In genomic region chrX:67725471-67725870, GRCh38 we compare ENCODE assay signal across 21 cellular contexts.
A peak's percentile ranks its signal among the peaks of the same experiment; 100 is the strongest.
DNase-seq lines count a peak whose midpoint lies in the region; TF ChIP-seq lines count a peak whose summit lies in the region.
"Had no signal": no experiment of that assay in that cellular context is flagged by ENCODE, and none has a peak within 500 bp of the region (broad histone marks: within the 10 kb centered on the region; RNA-seq: fewer than 3 reads in every experiment).

No MANE protein-coding gene starts in this region.

- TF ChIP-seq CTCF in suprapubic skin (IDR thresholded peaks at IDR 0.05) (no peak), WERI-Rb-1 (IDR thresholded peaks at IDR 0.05; ENCODE audit: low read depth, low read length) (no peak)

- no peak overlapping the region for H3K4me3 Mint-ChIP-seq in dendritic cell treated with granulocyte-macrophage colony-stimulating factor and Interleukin-4, amounts not matched to agents 40 ng/mL and 50 ng/mL, for 4 days
- H3K4me3 Mint-ChIP-seq in activated naive CD4-positive, alpha-beta T cell treated with anti-CD3 and anti-CD28 coated beads, Interleukin-2, amount 10 ng/mL, durations not matched to agents 7 days and 5 days: no peak overlapping the region
- H3K4me3 Mint-ChIP-seq: CD8-positive, alpha-beta memory T cell; HFFc6 had no signal

- H3K27me3 ChIP-seq in BLaER1 treated with 17β-estradiol and CSF1 and Interleukin-3, amounts not matched to agents 10 nM and 100 nM: no peaks in the 10 kb centered on the region
- no peaks in the 10 kb centered on the region for H3K27me3 ChIP-seq in suprapubic skin
- no peaks in the 10 kb centered on the region for H3K27me3 ChIP-seq in WERI-Rb-1 (ENCODE audit: insufficient read depth, low read depth, severe bottlenecking)
- H3K27me3 ChIP-seq: MG63 had no signal

- H3K9ac ChIP-seq in BLaER1 treated with 17β-estradiol and CSF1 and Interleukin-3, amounts not matched to agents 10 nM and 100 nM: peak overlapping the region in 10 of 11 experiments; percentile 39 to 79 (median 72); a peak in 19 of 22 replicates

- H3K4me2 ChIP-seq in BLaER1 treated with 17β-estradiol and CSF1 and Interleukin-3, amounts not matched to agents 10 nM and 100 nM: peak overlapping the region; percentile 70 to 95 (median 88)

- H3K4me1 Mint-ChIP-seq in dendritic cell treated with granulocyte-macrophage colony-stimulating factor and Interleukin-4, amounts not matched to agents 40 ng/mL and 50 ng/mL, for 4 days (ENCODE audit: low read depth): peaks cover 53% of the 10 kb centered on the region
- H3K4me1 Mint-ChIP-seq in activated naive CD4-positive, alpha-beta T cell treated with anti-CD3 and anti-CD28 coated beads, Interleukin-2, amount 10 ng/mL, durations not matched to agents 7 days and 5 days: no peaks in the 10 kb centered on the region
- H3K4me1 Mint-ChIP-seq: CD8-positive, alpha-beta memory T cell had no signal

- no peaks in the 10 kb centered on the region for H3K27me3 Mint-ChIP-seq in dendritic cell treated with granulocyte-macrophage colony-stimulating factor and Interleukin-4, amounts not matched to agents 40 ng/mL and 50 ng/mL, for 4 days
- H3K27me3 Mint-ChIP-seq in activated naive CD4-positive, alpha-beta T cell treated with anti-CD3 and anti-CD28 coated beads, Interleukin-2, amount 10 ng/mL, durations not matched to agents 7 days and 5 days: no peaks in the 10 kb centered on the region

- peaks cover 0 to 7% (median 0%) of the 10 kb centered on the region in 11 experiments; a peak in 1 of 22 replicates for H3K9me3 ChIP-seq in BLaER1 treated with 17β-estradiol and CSF1 and Interleukin-3, amounts not matched to agents 10 nM and 100 nM (replicated peaks in 1 of 11)
- no peaks in the 10 kb centered on the region for H3K9me3 ChIP-seq in suprapubic skin
- no peaks in the 10 kb centered on the region for H3K9me3 ChIP-seq in WERI-Rb-1 (ENCODE audit: severe bottlenecking)
- H3K9me3 ChIP-seq: MG63 had no signal

- CTCF ChIA-PET in activated naive CD4-positive, alpha-beta T cell treated with anti-CD3 and anti-CD28 coated beads, Interleukin-2, amount 10 ng/mL, durations not matched to agents 7 days and 5 days (lab: Charles Lee): no interaction called here

- intact Hi-C loops in dendritic cell treated with granulocyte-macrophage colony-stimulating factor and Interleukin-4, amounts not matched to agents 40 ng/mL and 50 ng/mL, for 4 days (cut with micrococcal nuclease): no loop called here

- H3K36me3 Mint-ChIP-seq in dendritic cell treated with granulocyte-macrophage colony-stimulating factor and Interleukin-4, amounts not matched to agents 40 ng/mL and 50 ng/mL, for 4 days (ENCODE audit: low read depth): no peaks in the 10 kb centered on the region
- no peaks in the 10 kb centered on the region for H3K36me3 Mint-ChIP-seq in activated naive CD4-positive, alpha-beta T cell treated with anti-CD3 and anti-CD28 coated beads, Interleukin-2, amount 10 ng/mL, durations not matched to agents 7 days and 5 days
- H3K36me3 Mint-ChIP-seq: CD8-positive, alpha-beta memory T cell had no signal

- peaks cover 0 to 22% (median 14%) of the 10 kb centered on the region in 11 experiments; a peak in 13 of 22 replicates for H3K36me3 ChIP-seq in BLaER1 treated with 17β-estradiol and CSF1 and Interleukin-3, amounts not matched to agents 10 nM and 100 nM
- H3K36me3 ChIP-seq in suprapubic skin (no peaks in the 10 kb centered on the region), WERI-Rb-1 (no peaks in the 10 kb centered on the region)
- H3K36me3 ChIP-seq: MG63 had no signal

- no peak for TF ChIP-seq POLR2A in suprapubic skin (IDR thresholded peaks at IDR 0.05)

- WGBS in suprapubic skin: 70% methylated on average over 2 of the region's 2 CpGs

- H4K20me1 ChIP-seq in BLaER1 treated with 17β-estradiol and CSF1 and Interleukin-3, amounts not matched to agents 10 nM and 100 nM: no peaks in the 10 kb centered on the region

- H3K4me3 ChIP-seq in BLaER1 treated with 17β-estradiol and CSF1 and Interleukin-3, amounts not matched to agents 10 nM and 100 nM: peak overlapping the region in 7 of 10 experiments; percentile 2 to 49 (median 31); a peak in 6 of 20 replicates
- H3K4me3 ChIP-seq in suprapubic skin: no peak overlapping the region
- no peak overlapping the region for H3K4me3 ChIP-seq in WERI-Rb-1 (ENCODE audit: low read depth, low read length)
- H3K4me3 ChIP-seq: MG63, SK-N-MC had no signal

- H3K27ac Mint-ChIP-seq in dendritic cell treated with granulocyte-macrophage colony-stimulating factor and Interleukin-4, amounts not matched to agents 40 ng/mL and 50 ng/mL, for 4 days: peak overlapping the region; percentile 41
- H3K27ac Mint-ChIP-seq in activated naive CD4-positive, alpha-beta T cell treated with anti-CD3 and anti-CD28 coated beads, Interleukin-2, amount 10 ng/mL, durations not matched to agents 7 days and 5 days: no peak overlapping the region
- H3K27ac Mint-ChIP-seq: CD8-positive, alpha-beta memory T cell; HFFc6 had no signal

- no peak for TF ChIP-seq EP300 in suprapubic skin (IDR thresholded peaks at IDR 0.05)

- peak overlapping the region; percentile 7 to 88 (median 87); a peak in 21 of 22 replicates for H3K27ac ChIP-seq in BLaER1 treated with 17β-estradiol and CSF1 and Interleukin-3, amounts not matched to agents 10 nM and 100 nM
- H3K27ac ChIP-seq in suprapubic skin (peak overlapping the region; percentile 18), WERI-Rb-1 (no peak overlapping the region)
- H3K27ac ChIP-seq: SK-N-MC had no signal

- peaks cover 71 to 84% (median 77%) of the 10 kb centered on the region in 10 experiments for H3K4me1 ChIP-seq in BLaER1 treated with 17β-estradiol and CSF1 and Interleukin-3, amounts not matched to agents 10 nM and 100 nM
- peaks cover 7% of the 10 kb centered on the region for H3K4me1 ChIP-seq in suprapubic skin

- DNase-seq in HCEC 1CT (peak; percentile 1), suprapubic skin (ENCODE audit: low spot score in 2 of 2) (no peak), WERI-Rb-1 (no peak)
- no peak for DNase-seq in activated naive CD4-positive, alpha-beta T cell treated with anti-CD3 and anti-CD28 coated beads, Interleukin-2, amount 10 ng/mL, durations not matched to agents 7 days and 5 days
- no peak for DNase-seq in NK-92 treated with Interleukin-12 subunit alpha and Interleukin-12 subunit beta, amount 100 ng/mL, for 24 hours (lab: John Stamatoyannopoulos, UW)
- DNase-seq: Calu3; CD8-positive, alpha-beta memory T cell; GDM1; HFFc6; NCI-H1092; NCI-H1436 treated with DMSO at 0.1 percent for 48 hours; NCI-H1930; NCI-H345; NCI-H524; NCI-H774; SHP77 treated with DMSO at 0.1 percent for 48 hours; SW 1271 had no signal

- no peaks in the 10 kb centered on the region for H3K9me3 Mint-ChIP-seq in dendritic cell treated with granulocyte-macrophage colony-stimulating factor and Interleukin-4, amounts not matched to agents 40 ng/mL and 50 ng/mL, for 4 days
- H3K9me3 Mint-ChIP-seq in activated naive CD4-positive, alpha-beta T cell treated with anti-CD3 and anti-CD28 coated beads, Interleukin-2, amount 10 ng/mL, durations not matched to agents 7 days and 5 days: no peaks in the 10 kb centered on the region
- H3K9me3 Mint-ChIP-seq: CD8-positive, alpha-beta memory T cell; HFFc6 had no signal

Comparison
In these comparisons a context has a peak if more than half of its experiments do, and no peak if none do; other contexts are left out.
1. H3K4me3 ChIP-seq: peak in BLaER1 treated with 17β-estradiol and CSF1 and Interleukin-3, amounts not matched to agents 10 nM and 100 nM (7 of 10); none in suprapubic skin (single experiment) and WERI-Rb-1 (single experiment).